1 cellular context compared by ENCODE assay signal in the genomic region with DNA sequence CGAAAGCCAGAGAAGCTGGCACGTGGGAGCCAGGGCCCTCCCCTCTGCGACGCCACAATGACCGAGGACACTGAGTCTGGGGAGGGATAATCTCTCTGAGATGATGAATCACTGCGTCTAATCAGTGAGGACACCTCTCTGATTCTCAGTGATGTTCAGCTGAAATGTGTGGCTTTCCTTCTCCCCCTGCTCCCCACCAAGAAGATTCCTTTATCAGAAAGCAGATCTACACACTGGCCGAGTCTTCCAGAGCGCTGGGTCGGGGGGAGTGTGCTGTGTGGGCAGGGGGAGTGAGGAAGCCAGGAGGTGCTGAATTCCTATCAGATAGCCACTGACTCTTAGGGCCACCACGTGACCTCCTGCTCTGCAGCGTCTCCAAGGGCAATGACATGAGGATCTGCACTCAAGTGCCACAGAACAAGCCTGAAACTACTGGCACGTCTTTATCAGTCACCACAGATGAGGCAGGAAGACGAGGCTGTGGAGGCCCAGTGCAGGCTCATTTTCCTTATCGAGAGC.
TF ChIP-seq lines count a peak whose summit lies in the region.

No MANE protein-coding gene starts in this region.

TF ChIP-seq in GM23338, 12 proteins besides CTCF, POLR2A, EP300 and RAD21 (continued from another document):
- TF ChIP-seq EZH2 (IDR thresholded peaks at IDR 0.05; ENCODE audit: low read depth, unreplicated experiment) (no peak), JUNB (IDR thresholded peaks at IDR 0.05; ENCODE audit: unreplicated experiment) (no peak), STAT1 (IDR thresholded peaks at IDR 0.05; ENCODE audit: unreplicated experiment) (no peak)
TF ChIP-seq in GM23338: peak in this region for 0.
